ENCODE assay signal across 1 cellular context in the genomic region with DNA sequence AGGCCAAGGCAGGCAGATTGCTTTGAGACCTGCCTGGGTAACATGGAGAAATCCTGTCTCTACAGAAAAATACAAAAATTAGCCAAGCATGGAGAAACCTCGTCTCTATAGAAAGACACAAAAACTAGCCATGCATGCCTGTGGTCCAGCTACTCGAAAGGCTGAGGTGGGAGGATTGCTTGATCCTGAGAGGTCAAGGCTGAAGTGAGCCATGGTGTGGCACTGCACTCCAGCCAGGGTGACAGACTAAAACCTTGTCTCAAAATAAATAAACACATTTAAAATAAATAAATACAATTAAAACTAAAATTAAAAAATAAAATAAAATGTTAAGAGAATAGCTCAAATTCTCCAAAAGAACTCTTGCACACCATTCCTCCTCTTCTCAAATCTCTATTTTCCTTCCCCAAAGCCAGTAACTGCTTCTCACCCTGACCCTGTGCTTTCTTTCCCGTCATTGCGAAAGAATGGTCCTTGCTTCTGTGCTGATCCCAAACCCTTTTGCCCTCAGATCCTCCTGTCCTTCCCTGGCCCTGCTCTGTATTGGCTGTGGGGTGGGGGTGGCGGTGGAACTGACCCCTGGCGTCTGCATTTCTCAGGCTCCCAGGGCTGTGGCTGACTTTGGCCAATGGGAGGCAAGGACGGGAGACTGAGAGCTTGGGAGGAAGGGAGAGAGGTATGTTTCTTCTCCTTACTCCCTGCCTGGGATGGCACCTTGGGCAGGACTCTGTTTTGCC.
TF ChIP-seq lines count a peak whose summit lies in the region.

No MANE protein-coding gene starts in this region.

TF ChIP-seq in GM12878, 131 proteins besides CTCF, POLR2A, EP300 and RAD21:
- TF ChIP-seq BACH1 (IDR thresholded peaks at IDR 0.05; ENCODE audit: borderline replicate concordance) (0 out of 2 replicates have a peak, but pooled peaks have one; percentile 13), RBBP5 (conservative IDR thresholded peaks at IDR 0.05) (no peak), STAT1 (conservative IDR thresholded peaks at IDR 0.05) (no peak), PAX5 (IDR thresholded peaks at IDR 0.05; ENCODE audit: borderline replicate concordance, low read depth, low read length) (peak; percentile 72), RB1 (IDR thresholded peaks at IDR 0.05; ENCODE audit: borderline replicate concordance) (no peak), RELA (IDR thresholded peaks at IDR 0.05; ENCODE audit: borderline replicate concordance, partially characterized antibody) (no peak), CHD1 (IDR thresholded peaks at IDR 0.05; ENCODE audit: low read depth, low read length) (no peak), RFX5 (IDR thresholded peaks at IDR 0.05; ENCODE audit: low read depth, low read length) (no peak), RUNX3 (IDR thresholded peaks at IDR 0.05; ENCODE audit: low read length) (0 out of 2 replicates have a peak, but pooled peaks have one; percentile 18), ESRRA (IDR thresholded peaks at IDR 0.05; ENCODE audit: low read length) (no peak), FOXM1 (IDR thresholded peaks at IDR 0.05; ENCODE audit: low read depth, low read length) (no peak), GATAD2B (conservative IDR thresholded peaks at IDR 0.05; ENCODE audit: low read depth) (no peak), POLR2AphosphoS5 (IDR thresholded peaks at IDR 0.05; ENCODE audit: low read length) (peak; percentile 78; the same call in 1 of the 2 replicates), BCL11A (IDR thresholded peaks at IDR 0.05; ENCODE audit: low read depth, low read length) (no peak), ZNF207 (IDR thresholded peaks at IDR 0.05; ENCODE audit: borderline replicate concordance) (no peak), SMARCA5 (IDR thresholded peaks at IDR 0.05) (no peak)
- TF ChIP-seq, protein P1, sequence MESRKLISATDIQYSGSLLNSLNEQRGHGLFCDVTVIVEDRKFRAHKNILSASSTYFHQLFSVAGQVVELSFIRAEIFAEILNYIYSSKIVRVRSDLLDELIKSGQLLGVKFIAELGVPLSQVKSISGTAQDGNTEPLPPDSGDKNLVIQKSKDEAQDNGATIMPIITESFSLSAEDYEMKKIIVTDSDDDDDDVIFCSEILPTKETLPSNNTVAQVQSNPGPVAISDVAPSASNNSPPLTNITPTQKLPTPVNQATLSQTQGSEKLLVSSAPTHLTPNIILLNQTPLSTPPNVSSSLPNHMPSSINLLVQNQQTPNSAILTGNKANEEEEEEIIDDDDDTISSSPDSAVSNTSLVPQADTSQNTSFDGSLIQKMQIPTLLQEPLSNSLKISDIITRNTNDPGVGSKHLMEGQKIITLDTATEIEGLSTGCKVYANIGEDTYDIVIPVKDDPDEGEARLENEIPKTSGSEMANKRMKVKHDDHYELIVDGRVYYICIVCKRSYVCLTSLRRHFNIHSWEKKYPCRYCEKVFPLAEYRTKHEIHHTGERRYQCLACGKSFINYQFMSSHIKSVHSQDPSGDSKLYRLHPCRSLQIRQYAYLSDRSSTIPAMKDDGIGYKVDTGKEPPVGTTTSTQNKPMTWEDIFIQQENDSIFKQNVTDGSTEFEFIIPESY (IDR thresholded peaks at IDR 0.05): no peak
- TF ChIP-seq, protein P2, sequence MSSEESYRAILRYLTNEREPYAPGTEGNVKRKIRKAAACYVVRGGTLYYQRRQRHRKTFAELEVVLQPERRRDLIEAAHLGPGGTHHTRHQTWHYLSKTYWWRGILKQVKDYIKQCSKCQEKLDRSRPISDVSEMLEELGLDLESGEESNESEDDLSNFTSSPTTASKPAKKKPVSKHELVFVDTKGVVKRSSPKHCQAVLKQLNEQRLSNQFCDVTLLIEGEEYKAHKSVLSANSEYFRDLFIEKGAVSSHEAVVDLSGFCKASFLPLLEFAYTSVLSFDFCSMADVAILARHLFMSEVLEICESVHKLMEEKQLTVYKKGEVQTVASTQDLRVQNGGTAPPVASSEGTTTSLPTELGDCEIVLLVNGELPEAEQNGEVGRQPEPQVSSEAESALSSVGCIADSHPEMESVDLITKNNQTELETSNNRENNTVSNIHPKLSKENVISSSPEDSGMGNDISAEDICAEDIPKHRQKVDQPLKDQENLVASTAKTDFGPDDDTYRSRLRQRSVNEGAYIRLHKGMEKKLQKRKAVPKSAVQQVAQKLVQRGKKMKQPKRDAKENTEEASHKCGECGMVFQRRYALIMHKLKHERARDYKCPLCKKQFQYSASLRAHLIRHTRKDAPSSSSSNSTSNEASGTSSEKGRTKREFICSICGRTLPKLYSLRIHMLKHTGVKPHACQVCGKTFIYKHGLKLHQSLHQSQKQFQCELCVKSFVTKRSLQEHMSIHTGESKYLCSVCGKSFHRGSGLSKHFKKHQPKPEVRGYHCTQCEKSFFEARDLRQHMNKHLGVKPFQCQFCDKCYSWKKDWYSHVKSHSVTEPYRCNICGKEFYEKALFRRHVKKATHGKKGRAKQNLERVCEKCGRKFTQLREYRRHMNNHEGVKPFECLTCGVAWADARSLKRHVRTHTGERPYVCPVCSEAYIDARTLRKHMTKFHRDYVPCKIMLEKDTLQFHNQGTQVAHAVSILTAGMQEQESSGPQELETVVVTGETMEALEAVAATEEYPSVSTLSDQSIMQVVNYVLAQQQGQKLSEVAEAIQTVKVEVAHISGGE (CRISPR knock-in tag; IDR thresholded peaks at IDR 0.05): no peak
- TF ChIP-seq, protein P3, sequence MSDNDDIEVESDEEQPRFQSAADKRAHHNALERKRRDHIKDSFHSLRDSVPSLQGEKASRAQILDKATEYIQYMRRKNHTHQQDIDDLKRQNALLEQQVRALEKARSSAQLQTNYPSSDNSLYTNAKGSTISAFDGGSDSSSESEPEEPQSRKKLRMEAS (IDR thresholded peaks at IDR 0.05; ENCODE audit: low read depth, low read length): no peak
- TF ChIP-seq, protein P4, sequence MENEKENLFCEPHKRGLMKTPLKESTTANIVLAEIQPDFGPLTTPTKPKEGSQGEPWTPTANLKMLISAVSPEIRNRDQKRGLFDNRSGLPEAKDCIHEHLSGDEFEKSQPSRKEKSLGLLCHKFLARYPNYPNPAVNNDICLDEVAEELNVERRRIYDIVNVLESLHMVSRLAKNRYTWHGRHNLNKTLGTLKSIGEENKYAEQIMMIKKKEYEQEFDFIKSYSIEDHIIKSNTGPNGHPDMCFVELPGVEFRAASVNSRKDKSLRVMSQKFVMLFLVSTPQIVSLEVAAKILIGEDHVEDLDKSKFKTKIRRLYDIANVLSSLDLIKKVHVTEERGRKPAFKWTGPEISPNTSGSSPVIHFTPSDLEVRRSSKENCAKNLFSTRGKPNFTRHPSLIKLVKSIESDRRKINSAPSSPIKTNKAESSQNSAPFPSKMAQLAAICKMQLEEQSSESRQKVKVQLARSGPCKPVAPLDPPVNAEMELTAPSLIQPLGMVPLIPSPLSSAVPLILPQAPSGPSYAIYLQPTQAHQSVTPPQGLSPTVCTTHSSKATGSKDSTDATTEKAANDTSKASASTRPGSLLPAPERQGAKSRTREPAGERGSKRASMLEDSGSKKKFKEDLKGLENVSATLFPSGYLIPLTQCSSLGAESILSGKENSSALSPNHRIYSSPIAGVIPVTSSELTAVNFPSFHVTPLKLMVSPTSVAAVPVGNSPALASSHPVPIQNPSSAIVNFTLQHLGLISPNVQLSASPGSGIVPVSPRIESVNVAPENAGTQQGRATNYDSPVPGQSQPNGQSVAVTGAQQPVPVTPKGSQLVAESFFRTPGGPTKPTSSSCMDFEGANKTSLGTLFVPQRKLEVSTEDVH (IDR thresholded peaks at IDR 0.05; ENCODE audit: low read depth, partially characterized antibody): no peak
TF ChIP-seq in GM12878: peak in this region for 4.
